ENCODE assay signal across 3 cellular contexts in genomic region chr7:102181517-102181916, GRCh38.
TF ChIP-seq lines count a peak whose summit lies in the region.

No MANE protein-coding gene starts in this region.

TF ChIP-seq in HCT116, 20 proteins besides CTCF, POLR2A, EP300 and RAD21:
- no peak for TF ChIP-seq POLR2AphosphoS5 (IDR thresholded peaks at IDR 0.05; ENCODE audit: low read depth, low read length)
- no peak for TF ChIP-seq CBX3 (IDR thresholded peaks at IDR 0.05; ENCODE audit: low read depth)
- TF ChIP-seq ZBTB33 (IDR thresholded peaks at IDR 0.05; ENCODE audit: extremely low read depth, insufficient replicate concordance, low read length): no peak
- TF ChIP-seq ATF3 (IDR thresholded peaks at IDR 0.05): no peak

TF ChIP-seq in SK-N-SH, 30 proteins besides CTCF, POLR2A, EP300 and RAD21:
- TF ChIP-seq GATA2 (CRISPR knock-in tag; IDR thresholded peaks at IDR 0.05) (peak; percentile 45; the same call in 1 of the 2 replicates), CHD2 (IDR thresholded peaks at IDR 0.05; ENCODE audit: low read length, partially characterized antibody) (no peak), IRF3 (IDR thresholded peaks at IDR 0.05; ENCODE audit: low read depth, low read length) (no peak), MXI1 (IDR thresholded peaks at IDR 0.05; ENCODE audit: low read depth, low read length) (no peak), TCF12 (IDR thresholded peaks at IDR 0.05) (peak; percentile 53), RFX5 (IDR thresholded peaks at IDR 0.05; ENCODE audit: low read length) (no peak), NRF1 (IDR thresholded peaks at IDR 0.05; ENCODE audit: low read depth, low read length) (no peak), REST (IDR thresholded peaks at IDR 0.05; ENCODE audit: low read depth, low read length) (no peak), JUND (IDR thresholded peaks at IDR 0.05) (no peak)
TF ChIP-seq in SK-N-SH: peak in this region for 2.

TF ChIP-seq in K562, 482 proteins besides CTCF, POLR2A, EP300 and RAD21:
- no peak for TF ChIP-seq NCOA1 (IDR thresholded peaks at IDR 0.05; ENCODE audit: low read depth)
- no peak for TF ChIP-seq DACH1 (IDR thresholded peaks at IDR 0.05; ENCODE audit: partially characterized antibody)
- no peak for TF ChIP-seq YBX1 (IDR thresholded peaks at IDR 0.05)
- TF ChIP-seq NCOA2 (IDR thresholded peaks at IDR 0.05; ENCODE audit: partially characterized antibody in 2 of 2): no peak
- TF ChIP-seq RNF219 (CRISPR knock-in tag; IDR thresholded peaks at IDR 0.05): no peak
- TF ChIP-seq EGR1 (conservative IDR thresholded peaks at IDR 0.05): no peak
- TF ChIP-seq CBX8 (IDR thresholded peaks at IDR 0.05; ENCODE audit: borderline replicate concordance, extremely low read depth, low read depth, low read length, poor library complexity, severe bottlenecking): no peak
- TF ChIP-seq ZNF197 (CRISPR knock-in tag; IDR thresholded peaks at IDR 0.05; ENCODE audit: low read depth): no peak
